ENCODE assay signal across 28 cellular contexts in the genomic region with DNA sequence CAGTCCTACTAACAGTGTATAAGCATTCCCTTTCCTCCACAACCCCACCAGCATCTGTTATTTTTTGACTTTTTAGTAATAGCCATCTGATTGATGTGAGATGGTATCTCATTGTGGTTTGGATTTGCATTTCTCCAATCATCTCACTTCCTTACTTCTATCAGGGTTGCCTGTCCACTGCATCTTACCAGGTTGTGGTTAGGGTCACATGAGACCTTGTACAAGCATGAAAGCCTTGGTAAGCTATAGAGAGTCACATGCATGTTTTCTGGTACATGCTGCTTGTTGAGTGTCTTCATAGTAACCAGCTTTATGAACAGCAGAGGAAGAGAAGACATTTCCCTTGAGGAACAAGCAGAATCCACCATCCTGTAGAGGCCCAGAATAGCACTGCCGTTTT.
A peak's percentile ranks its signal among the peaks of the same experiment; 100 is the strongest.
DNase-seq lines count a peak whose midpoint lies in the region; ATAC-seq, FAIRE-seq and TF ChIP-seq lines count a peak whose summit lies in the region.
"Had no signal": no experiment of that assay in that cellular context is flagged by ENCODE, and none has a peak within 500 bp of the region (broad histone marks: within the 10 kb centered on the region; RNA-seq: fewer than 3 reads in every experiment).

No MANE protein-coding gene starts in this region.

- intact Hi-C loops in CD4-positive, alpha-beta memory T cell (cut with micrococcal nuclease) = no loop called here
- intact Hi-C loops in activated CD8-positive, alpha-beta T cell treated with anti-CD3 and anti-CD28 coated beads for 36 hours (cut with micrococcal nuclease) = no loop called here

- POLR2A ChIA-PET in CD4-positive, alpha-beta memory T cell (lab: Charles Lee; ENCODE audit: partially characterized antibody) = no interaction called here
- POLR2A ChIA-PET in activated CD8-positive, alpha-beta T cell treated with anti-CD3 and anti-CD28 coated beads for 36 hours (lab: Charles Lee) = no interaction called here

- H3K4me1 Mint-ChIP-seq in CD4-positive, alpha-beta memory T cell = no peaks in the 10 kb centered on the region
- no peaks in the 10 kb centered on the region for H3K4me1 Mint-ChIP-seq in activated CD8-positive, alpha-beta T cell treated with anti-CD3 and anti-CD28 coated beads for 36 hours (ENCODE audit: low read depth)
- H3K4me1 Mint-ChIP-seq: naive thymus-derived CD8-positive, alpha-beta T cell had no signal

- peaks cover 7 to 12% of the 10 kb centered on the region in 2 donors for H3K27me3 Mint-ChIP-seq in CD4-positive, alpha-beta memory T cell
- peaks cover 5% of the 10 kb centered on the region for H3K27me3 Mint-ChIP-seq in activated CD8-positive, alpha-beta T cell treated with anti-CD3 and anti-CD28 coated beads for 36 hours

- no peaks in the 10 kb centered on the region for H3K9me3 ChIP-seq in CD4-positive, alpha-beta memory T cell (ENCODE audit: control insufficient read depth in 1 of 2, low read length in 2 of 2)
- H3K9me3 ChIP-seq: A549, breast epithelium, sigmoid colon, transverse colon had no signal

- ATAC-seq in GM19328 (IDR thresholded peaks at IDR 0.05; ENCODE audit: unreplicated experiment) (peak; percentile 80), HG02884 (IDR thresholded peaks at IDR 0.05; ENCODE audit: unreplicated experiment) (peak; percentile 65), HG03460 (IDR thresholded peaks at IDR 0.05; ENCODE audit: unreplicated experiment) (peak; percentile 82), GM21390 (IDR thresholded peaks at IDR 0.05; ENCODE audit: unreplicated experiment) (no peak)
- no peak for ATAC-seq in activated CD8-positive, alpha-beta T cell treated with anti-CD3 and anti-CD28 coated beads for 36 hours
- ATAC-seq: A549; activated CD4-positive, CD25-positive, alpha-beta regulatory T cell treated with anti-CD3 and anti-CD28 coated beads, Interleukin-2, amount 50 U/mL, for 24 hours; naive thymus-derived CD8-positive, alpha-beta T cell; Panc1; stimulated activated naive CD8-positive, alpha-beta T cell treated with anti-CD3 and anti-CD28 coated beads, Interleukin-15, Interleukin-2, amounts not matched to agents 100 U/mL and 50 U/mL, for 24 hours had no signal

- no peak for FAIRE-seq in GM12891 (lab: Jason Lieb, UNC)
- FAIRE-seq: A549, keratinocyte had no signal

- TF ChIP-seq CTCF in activated CD8-positive, alpha-beta T cell treated with anti-CD3 and anti-CD28 coated beads for 36 hours (IDR thresholded peaks at IDR 0.05) = no peak

- no peak overlapping the region for H3K27ac ChIP-seq in CD4-positive, alpha-beta memory T cell (ENCODE audit: low read depth, low read length)
- H3K27ac ChIP-seq: A549, breast epithelium, C4-2B, KMS-11, parathyroid adenoma, sigmoid colon, transverse colon had no signal

- no peaks in the 10 kb centered on the region; the same call in 1 of the 2 replicates for H3K27me3 ChIP-seq in H7 (ENCODE audit: control insufficient read depth, insufficient read depth, low read length)
- no peaks in the 10 kb centered on the region for H3K27me3 ChIP-seq in CD4-positive, alpha-beta memory T cell (ENCODE audit: insufficient read depth, low read length)
- H3K27me3 ChIP-seq: breast epithelium, sigmoid colon, transverse colon had no signal

- no peak overlapping the region for H3K4me3 ChIP-seq in H7 (ENCODE audit: insufficient read depth, low read depth, low read length)
- no peak overlapping the region for H3K4me3 ChIP-seq in CD4-positive, alpha-beta memory T cell (ENCODE audit: low read length in 2 of 2)
- H3K4me3 ChIP-seq: A549, breast epithelium, sigmoid colon, transverse colon had no signal

- DNase-seq in GM12891 (ENCODE audit: insufficient read length, low spot score) (no peak), H7 (no peak)
- no peak for DNase-seq in CD4-positive, alpha-beta memory T cell
- DNase-seq in activated CD8-positive, alpha-beta T cell treated with anti-CD3 and anti-CD28 coated beads for 36 hours = no peak
- DNase-seq: dermis blood vessel endothelial cell; DMS153; foreskin fibroblast; GF-D8; HCEC 1CT; hypothalamus; naive thymus-derived CD8-positive, alpha-beta T cell; NCI-H2171; sigmoid colon; stimulated activated naive CD8-positive, alpha-beta T cell treated with anti-CD3 and anti-CD28 coated beads, Interleukin-15, Interleukin-2, amounts not matched to agents 100 U/mL and 50 U/mL, for 24 hours; transverse colon had no signal

- no peaks in the 10 kb centered on the region for H3K36me3 Mint-ChIP-seq in CD4-positive, alpha-beta memory T cell
- H3K36me3 Mint-ChIP-seq in activated CD8-positive, alpha-beta T cell treated with anti-CD3 and anti-CD28 coated beads for 36 hours (ENCODE audit: low read depth) = no peaks in the 10 kb centered on the region
- H3K36me3 Mint-ChIP-seq: memory B cell; naive thymus-derived CD8-positive, alpha-beta T cell had no signal

- CTCF ChIA-PET in CD4-positive, alpha-beta memory T cell (lab: Charles Lee; ENCODE audit: partially characterized antibody) = no interaction called here
- CTCF ChIA-PET in activated CD8-positive, alpha-beta T cell treated with anti-CD3 and anti-CD28 coated beads for 36 hours (lab: Charles Lee) = interaction anchor here (0.9 kb wide), 1 partner anchor 272 kb away, joined by 3 read pairs; no protein-coding TSS in a partner anchor

- H3K9me3 Mint-ChIP-seq in CD4-positive, alpha-beta memory T cell = peaks cover 0 to 5% (median 2%) of the 10 kb centered on the region in 8 donors
- no peaks in the 10 kb centered on the region for H3K9me3 Mint-ChIP-seq in activated CD8-positive, alpha-beta T cell treated with anti-CD3 and anti-CD28 coated beads for 36 hours

- no peaks in the 10 kb centered on the region for H3K36me3 ChIP-seq in H7 (replicated peaks; ENCODE audit: control insufficient read depth, insufficient read depth, low read length)
- H3K36me3 ChIP-seq in CD4-positive, alpha-beta memory T cell (ENCODE audit: insufficient read depth, low read length) = no peaks in the 10 kb centered on the region
- H3K36me3 ChIP-seq: breast epithelium, sigmoid colon, transverse colon had no signal

- TF ChIP-seq POLR2A in GM12891 (IDR thresholded peaks at IDR 0.05; ENCODE audit: low read depth, low read length) = no peak

- no peaks in the 10 kb centered on the region for H3K4me1 ChIP-seq in CD4-positive, alpha-beta memory T cell (ENCODE audit: insufficient read depth, low read length)
- H3K4me1 ChIP-seq: A549, breast epithelium, parathyroid adenoma, sigmoid colon, transverse colon had no signal

- H3K27ac Mint-ChIP-seq in CD4-positive, alpha-beta memory T cell = no peak overlapping the region
- no peak overlapping the region for H3K27ac Mint-ChIP-seq in activated CD8-positive, alpha-beta T cell treated with anti-CD3 and anti-CD28 coated beads for 36 hours
- H3K27ac Mint-ChIP-seq: memory B cell; naive thymus-derived CD8-positive, alpha-beta T cell had no signal

- no peak overlapping the region for H3K4me3 Mint-ChIP-seq in CD4-positive, alpha-beta memory T cell
- no peak overlapping the region for H3K4me3 Mint-ChIP-seq in activated CD8-positive, alpha-beta T cell treated with anti-CD3 and anti-CD28 coated beads for 36 hours
- H3K4me3 Mint-ChIP-seq: memory B cell; naive thymus-derived CD8-positive, alpha-beta T cell had no signal

TF ChIP-seq in GM12891, 5 proteins besides CTCF, POLR2A, EP300 and RAD21:
- TF ChIP-seq SPI1 (IDR thresholded peaks at IDR 0.05; ENCODE audit: low read depth, low read length) (peak; percentile 50), TAF1 (IDR thresholded peaks at IDR 0.05; ENCODE audit: low read depth, low read length) (no peak)

Comparison
In these comparisons a context has a peak if more than half of its experiments do, and no peak if none do; other contexts are left out.
1. ATAC-seq: peak in GM19328 (single experiment), HG02884 (single experiment) and HG03460 (single experiment); none in GM21390 (single experiment) and activated CD8-positive, alpha-beta T cell treated with anti-CD3 and anti-CD28 coated beads for 36 hours (single experiment).